ENCODE assay signal across 1 cellular context in the genomic region with DNA sequence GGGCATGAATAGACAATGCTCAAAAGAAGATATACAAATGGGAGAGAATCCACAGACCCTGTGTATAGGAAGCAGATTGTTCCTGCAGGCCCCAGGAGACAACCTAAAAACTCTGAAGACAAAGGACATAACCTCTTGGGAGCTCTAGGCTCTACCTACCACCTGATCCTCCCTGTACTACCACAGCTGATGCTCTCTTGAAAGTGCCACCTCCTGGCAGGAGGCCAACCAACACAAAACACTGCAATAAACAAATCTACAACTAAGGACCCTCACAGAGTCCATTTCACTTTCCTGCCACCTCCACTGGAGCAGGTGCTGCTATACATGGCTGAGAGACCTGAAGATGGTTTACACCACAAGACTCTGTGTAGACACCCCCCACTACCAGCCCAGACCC.
TF ChIP-seq lines count a peak whose summit lies in the region.

No MANE protein-coding gene starts in this region.

TF ChIP-seq in K562, 482 proteins besides CTCF, POLR2A, EP300 and RAD21:
- TF ChIP-seq MCM5 (IDR thresholded peaks at IDR 0.05; ENCODE audit: low read depth) (no peak), NFIC (IDR thresholded peaks at IDR 0.05) (peak; percentile 39; the same call in 1 of the 2 replicates)
